ENCODE assay signal across 8 cellular contexts in genomic region chr21:32727478-32727727, GRCh38. TPM values are rescaled to one million over a fixed set of nuclear protein-coding genes. Genes with fewer than 3 reads are reported as not detected.
DNase-seq lines count a peak whose midpoint lies in the region; ATAC-seq and TF ChIP-seq lines count a peak whose summit lies in the region.

No MANE protein-coding gene starts in this region.

- H3K36me3 Mint-ChIP-seq in Caco-2 (ENCODE audit: insufficient read depth, unreplicated experiment) (peaks cover 20% of the 10 kb centered on the region), progenitor cell of endocrine pancreas (ENCODE audit: insufficient read depth) (no peaks in the 10 kb centered on the region)

- TF ChIP-seq CTCF in Caco-2 (IDR thresholded peaks at IDR 0.05; ENCODE audit: insufficient read depth in 1 of 2, low read depth in 1 of 2, low read length in 1 of 2, severe bottlenecking in 1 of 2, unreplicated experiment in 1 of 2) = no peak
- no peak for TF ChIP-seq CTCF in Peyer's patch (IDR thresholded peaks at IDR 0.05)
- no peak for TF ChIP-seq CTCF in epithelial cell of proximal tubule (conservative IDR thresholded peaks at IDR 0.05; ENCODE audit: low read depth, low read length)
- TF ChIP-seq CTCF in progenitor cell of endocrine pancreas (IDR thresholded peaks at IDR 0.05; ENCODE audit: unreplicated experiment) = no peak
- TF ChIP-seq CTCF in omental fat pad (IDR thresholded peaks at IDR 0.05) = no peak

- H3K4me3 ChIP-seq in Caco-2 (ENCODE audit: low read depth, low read length) (peak overlapping the region; percentile 97), H7 (ENCODE audit: insufficient read depth, low read depth, low read length) (peak overlapping the region; percentile 84), Peyer's patch (peak overlapping the region; percentile 66 to 94 (median 88)), epithelial cell of proximal tubule (ENCODE audit: low read depth, low read length) (peak overlapping the region; percentile 77)

- intact Hi-C loops in Caco-2 (cut with micrococcal nuclease; ENCODE audit: unreplicated experiment) = loop anchor here (1.0 kb wide), 1 partner anchor 74 kb away; no protein-coding TSS in a partner anchor

- H3K4me3 Mint-ChIP-seq in Caco-2 (ENCODE audit: unreplicated experiment) (peak overlapping the region; percentile 99), progenitor cell of endocrine pancreas (ENCODE audit: low read depth) (peak overlapping the region; percentile 98)

- H3K9me3 ChIP-seq in Caco-2 (no peaks in the 10 kb centered on the region), Peyer's patch (no peaks in the 10 kb centered on the region)

- H3K36me3 ChIP-seq in Caco-2 (ENCODE audit: control insufficient read depth, insufficient read depth, low read length) (no peaks in the 10 kb centered on the region), H7 (replicated peaks; ENCODE audit: control insufficient read depth, insufficient read depth, low read length) (no peaks in the 10 kb centered on the region), Peyer's patch (no peaks in the 10 kb centered on the region)

- H3K27me3 ChIP-seq in Caco-2 (replicated peaks; ENCODE audit: control insufficient read depth, insufficient read depth, low read length) (no peaks in the 10 kb centered on the region), H7 (ENCODE audit: control insufficient read depth, insufficient read depth, low read length) (no peaks in the 10 kb centered on the region), Peyer's patch (no peaks in the 10 kb centered on the region)

- H3K27me3 Mint-ChIP-seq in Caco-2 (ENCODE audit: insufficient read depth, unreplicated experiment) = no peaks in the 10 kb centered on the region
- H3K27me3 Mint-ChIP-seq in progenitor cell of endocrine pancreas = no peaks in the 10 kb centered on the region

- H3K27ac Mint-ChIP-seq in Caco-2 (ENCODE audit: unreplicated experiment) = peak overlapping the region; percentile 91
- H3K27ac Mint-ChIP-seq in progenitor cell of endocrine pancreas = peak overlapping the region; percentile 93

- no peak for TF ChIP-seq POLR2A in Peyer's patch (IDR thresholded peaks at IDR 0.05)

- peak overlapping the region; percentile 72 to 92 (median 89) for H3K27ac ChIP-seq in Peyer's patch

- no TSS peak for BruUV-seq in Caco-2 (replicated peaks; lab: Mats Ljungman, UMichigan)

- ATAC-seq in omental fat pad (ENCODE audit: low FRiP score) = no peak

- H3K4me1 Mint-ChIP-seq in Caco-2 (ENCODE audit: low read depth, unreplicated experiment) (peaks cover 6% of the 10 kb centered on the region), progenitor cell of endocrine pancreas (ENCODE audit: low read depth) (peaks cover 12% of the 10 kb centered on the region)

- POLR2A ChIA-PET in Caco-2 (lab: Charles Lee) = interaction anchor here (0.5 to 1.3 kb wide), 8 partner anchors 9 to 956 kb away, joined by 3 to 18 read pairs (median 4); partner anchors contain the start of genes CFAP298 and PAXBP1

- DNase-seq in Caco-2 = no peak
- DNase-seq in H7 = no peak
- DNase-seq in Peyer's patch = no peak
- no peak for DNase-seq in epithelial cell of proximal tubule (ENCODE audit: low read depth)
- peak; percentile 15 for DNase-seq in progenitor cell of endocrine pancreas (ENCODE audit: low spot score, unreplicated experiment)
- DNase-seq in SW480 (ENCODE audit: low spot score) = no peak
- no peak for DNase-seq in omental fat pad (ENCODE audit: low spot score)
- DNase-seq in NCI-H345 treated with DMSO at 0.1 percent for 48 hours (lab: John Stamatoyannopoulos, UW; ENCODE audit: unreplicated experiment) = no peak

- CTCF ChIA-PET in Caco-2 (lab: Charles Lee) = interaction anchor here (1.3 kb wide), 1 partner anchor 44 kb away, joined by 6 read pairs; the partner anchor contains the start of gene PAXBP1

- H3K4me1 ChIP-seq in Caco-2 (peaks cover 4% of the 10 kb centered on the region; the same call in 1 of the 2 replicates), Peyer's patch (peaks cover 0 to 20% (median 3%) of the 10 kb centered on the region in 4 donors)

- H3K9me3 Mint-ChIP-seq in Caco-2 (ENCODE audit: unreplicated experiment) (no peaks in the 10 kb centered on the region), progenitor cell of endocrine pancreas (ENCODE audit: low read depth) (no peaks in the 10 kb centered on the region)

RNA-seq across cellular contexts. Expression of gene SYNJ1, which starts 0.4 kb away (rescaled TPM):
- total RNA-seq in Caco-2 (2022) (8.3 and 11.5 TPM in 2 replicates), Peyer's patch (10 to 100 TPM; 13.5 to 45.4 (median 16.1) TPM), epithelial cell of proximal tubule (1.1 and 2.5 TPM in 2 replicates), progenitor cell of endocrine pancreas (9.5 and 10.1 TPM in 2 replicates), omental fat pad (10 to 100 TPM in 2 of 4 donors, 1 to 10 TPM in 2; 7.5 to 22.1 (median 9.9) TPM)
- total RNA-seq in H7 (2014; rRNA removed; shearing (Covaris generic)) = 0.97 and 1.2 TPM in 2 replicates

RNA-seq across cellular contexts. Expression of gene PAXBP1, which starts 44.2 kb away (rescaled TPM):
- total RNA-seq in Caco-2 (2022) (64.0 and 65.8 TPM in 2 replicates), Peyer's patch (100 to 1,000 TPM in 1 of 4 donors, 10 to 100 TPM in 3; 49.7 to 139 (median 76.5) TPM), epithelial cell of proximal tubule (14.8 and 15.8 TPM in 2 replicates), progenitor cell of endocrine pancreas (97.7 and 98.1 TPM in 2 replicates), omental fat pad (10 to 100 TPM; 27.8 to 56.0 (median 38.3) TPM)
- total RNA-seq in H7 (2014; rRNA removed; shearing (Covaris generic)) = 25.5 and 49.1 TPM in 2 replicates
